ENCODE assay signal across 29 cellular contexts in the genomic region with DNA sequence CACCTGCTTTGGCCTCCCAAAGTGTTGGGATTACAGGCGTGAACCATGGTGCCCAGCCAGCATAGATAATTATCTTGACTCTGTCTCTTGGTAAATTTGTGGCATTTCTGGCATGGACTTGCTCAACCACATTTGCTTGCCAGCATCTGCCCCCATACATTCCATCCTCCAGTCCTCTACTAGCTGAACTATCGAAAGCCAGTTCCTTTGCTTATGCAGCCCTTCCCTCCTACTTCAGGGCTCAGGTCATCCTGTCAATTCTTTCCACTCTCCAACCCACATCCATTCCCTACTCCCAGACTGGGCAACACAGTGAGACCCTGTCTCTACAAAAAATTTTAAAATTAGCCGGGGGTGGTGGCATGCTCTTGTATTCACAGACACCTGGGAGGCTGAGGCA. TPM values are rescaled to one million over a fixed set of nuclear protein-coding genes. Genes with fewer than 3 reads are reported as not detected.
DNase-seq lines count a peak whose midpoint lies in the region; ATAC-seq, FAIRE-seq and TF ChIP-seq lines count a peak whose summit lies in the region.
"Had no signal": no experiment of that assay in that cellular context is flagged by ENCODE, and none has a peak within 500 bp of the region (broad histone marks: within the 10 kb centered on the region; RNA-seq: fewer than 3 reads in every experiment).

No MANE protein-coding gene starts in this region.

- POLR2A ChIA-PET in HepG2 (lab: Yijun Ruan, JAX) (interaction anchor here (1.2 kb wide), 1 partner anchor 11 kb away, joined by 4 read pairs; no protein-coding TSS in a partner anchor), WTC11 (lab: Charles Lee) (interaction anchor here (0.6 kb wide), 1 partner anchor 17 kb away, joined by 3 read pairs; no protein-coding TSS in a partner anchor)

- H3K4me3 Mint-ChIP-seq in WTC11, result no peak overlapping the region
- H3K4me3 Mint-ChIP-seq: activated CD8-positive, alpha-beta memory T cell treated with anti-CD3 and anti-CD28 coated beads, Interleukin-2, amount 10 ng/mL, durations not matched to agents 7 days and 5 days; activated naive CD8-positive, alpha-beta T cell treated with anti-CD3 and anti-CD28 coated beads for 36 hours; activated T-helper 17 cell treated with anti-CD3 and anti-CD28 coated beads, Interleukin-2, amount 50 U/mL, for 72 hours; B cell; natural killer cell treated with Interleukin-12 subunit alpha and Interleukin-12 subunit beta and Interleukin-15 and Interleukin-18, amount 100 ng/mL, for 72 hours had no signal

- DNase-seq in HepG2 (ENCODE audit: low spot score), result no peak
- no peak for DNase-seq in right lobe of liver
- no peak for DNase-seq in WTC11 (ENCODE audit: low spot score)
- peak; percentile 62 for DNase-seq in fibroblast of gingiva (ENCODE audit: low read depth)
- DNase-seq in aorta, result peak; percentile 6 to 14
- DNase-seq in NCI-H1694 treated with DMSO at 0.1 percent for 48 hours (lab: John Stamatoyannopoulos, UW), result no peak
- no peak for DNase-seq in GM19238 (ENCODE audit: insufficient read length, low spot score)
- DNase-seq: 8988T; activated CD4-positive, alpha-beta T cell treated with anti-CD3 and anti-CD28 coated beads for 48 hours; activated CD8-positive, alpha-beta memory T cell treated with anti-CD3 and anti-CD28 coated beads, Interleukin-2, amount 10 ng/mL, durations not matched to agents 7 days and 5 days; activated naive CD8-positive, alpha-beta T cell treated with anti-CD3 and anti-CD28 coated beads for 36 hours; brain microvascular endothelial cell; DMS53; head of caudate nucleus; left lung; midbrain; NCI-H2171 treated with DMSO at 0.1 percent for 48 hours; NCI-H69; SIG-M5; sigmoid colon; T-helper 1 cell; upper lobe of right lung had no signal

- H3K4me1 Mint-ChIP-seq in WTC11, result peaks cover 3% of the 10 kb centered on the region

- H3K27ac Mint-ChIP-seq in WTC11, result no peak overlapping the region
- H3K27ac Mint-ChIP-seq: activated CD8-positive, alpha-beta memory T cell treated with anti-CD3 and anti-CD28 coated beads, Interleukin-2, amount 10 ng/mL, durations not matched to agents 7 days and 5 days; activated naive CD8-positive, alpha-beta T cell treated with anti-CD3 and anti-CD28 coated beads for 36 hours; activated T-helper 17 cell treated with anti-CD3 and anti-CD28 coated beads, Interleukin-2, amount 50 U/mL, for 72 hours; B cell; natural killer cell treated with Interleukin-12 subunit alpha and Interleukin-12 subunit beta and Interleukin-15 and Interleukin-18, amount 100 ng/mL, for 72 hours had no signal

- H4K20me1 ChIP-seq in HepG2 (ENCODE audit: insufficient read depth, low read length), result no peaks in the 10 kb centered on the region

- no peak overlapping the region for H3K9ac ChIP-seq in HepG2 (ENCODE audit: insufficient read depth, low read depth, low read length)

- H3K79me2 ChIP-seq in HepG2 (ENCODE audit: insufficient read depth, low read length), result no peaks in the 10 kb centered on the region

- H3K4me3 ChIP-seq in HepG2 (replicated peaks in 1 of 3; ENCODE audit: insufficient read depth in 1 of 3, low read depth in 2 of 3, low read length in 3 of 3), result no peak overlapping the region
- no peak overlapping the region for H3K4me3 ChIP-seq in right lobe of liver
- no peak overlapping the region for H3K4me3 ChIP-seq in aorta (ENCODE audit: low read length in 2 of 2)
- H3K4me3 ChIP-seq: left lung, sigmoid colon, upper lobe of right lung had no signal

- H3K36me3 ChIP-seq in HepG2 (replicated peaks in 1 of 2; ENCODE audit: control insufficient read depth in 1 of 2, insufficient read depth in 2 of 2, low read length in 2 of 2) (no peaks in the 10 kb centered on the region), right lobe of liver (no peaks in the 10 kb centered on the region), aorta (ENCODE audit: control insufficient read depth in 1 of 2, insufficient read depth in 2 of 2, low read length in 1 of 2) (no peaks in the 10 kb centered on the region)
- H3K36me3 ChIP-seq: brain microvascular endothelial cell, left lung, sigmoid colon, upper lobe of right lung had no signal

- TF ChIP-seq CTCF in HepG2 (CRISPR knock-in tag; IDR thresholded peaks at IDR 0.05) (no peak), right lobe of liver (IDR thresholded peaks at IDR 0.05) (no peak), WTC11 (IDR thresholded peaks at IDR 0.05) (no peak)

- H3K9me3 ChIP-seq in HepG2 (ENCODE audit: low read length), result no peaks in the 10 kb centered on the region
- H3K9me3 ChIP-seq in right lobe of liver, result no peaks in the 10 kb centered on the region
- no peaks in the 10 kb centered on the region for H3K9me3 ChIP-seq in aorta (ENCODE audit: control insufficient read depth, low read length)
- H3K9me3 ChIP-seq: left lung, sigmoid colon, upper lobe of right lung had no signal

- peaks cover 4% of the 10 kb centered on the region for H3K9me3 Mint-ChIP-seq in WTC11
- H3K9me3 Mint-ChIP-seq: activated naive CD8-positive, alpha-beta T cell treated with anti-CD3 and anti-CD28 coated beads for 36 hours; activated T-helper 17 cell treated with anti-CD3 and anti-CD28 coated beads, Interleukin-2, amount 50 U/mL, for 72 hours; natural killer cell treated with Interleukin-12 subunit alpha and Interleukin-12 subunit beta and Interleukin-15 and Interleukin-18, amount 100 ng/mL, for 72 hours had no signal

- 51% methylated on average over 3 of the region's 3 CpGs for WGBS in HepG2 (ENCODE audit: low lambda C conversion rate)
- 72% methylated on average over 2 of the region's 3 CpGs for WGBS in right lobe of liver (ENCODE audit: insufficient coverage, low coverage, low lambda C conversion rate, missing lambda C conversion rate)
- 65 to 66% methylated on average over 3 of the region's 3 CpGs for WGBS in aorta, 2 donors

- ATAC-seq in HepG2, result no peak
- no peak for ATAC-seq in right lobe of liver
- ATAC-seq in WTC11, result no peak
- ATAC-seq in aorta (ENCODE audit: low FRiP score), result no peak
- ATAC-seq in HG03571 (IDR thresholded peaks at IDR 0.05; ENCODE audit: unreplicated experiment), result no peak
- ATAC-seq: activated CD8-positive, alpha-beta memory T cell treated with anti-CD3 and anti-CD28 coated beads, Interleukin-2, amount 10 ng/mL, durations not matched to agents 7 days and 5 days; activated T-helper 17 cell treated with anti-CD3 and anti-CD28 coated beads, Interleukin-2, amount 50 U/mL, for 72 hours; left lung; natural killer cell treated with Interleukin-12 subunit alpha and Interleukin-12 subunit beta and Interleukin-15 and Interleukin-18, amount 100 ng/mL, for 72 hours; upper lobe of right lung had no signal

- no peak for FAIRE-seq in HepG2 (lab: Jason Lieb, UNC)
- FAIRE-seq: colon, GM12891 had no signal

- intact Hi-C loops in HepG2 (cut with micrococcal nuclease; ENCODE audit: unreplicated experiment) (no loop called here), right lobe of liver (cut with DNase I) (no loop called here), aorta (cut with DNase I) (no loop called here)

- H3K27ac ChIP-seq in HepG2 (ENCODE audit: extremely low read length, insufficient read depth, low read length) (no peak overlapping the region), right lobe of liver (no peak overlapping the region), aorta (ENCODE audit: low read depth in 1 of 2, low read length in 2 of 2) (no peak overlapping the region)
- H3K27ac ChIP-seq: brain microvascular endothelial cell, HL-60, left lung, sigmoid colon, upper lobe of right lung had no signal

- H3K27me3 Mint-ChIP-seq in WTC11 (ENCODE audit: low read depth), result no peaks in the 10 kb centered on the region
- H3K27me3 Mint-ChIP-seq: activated CD8-positive, alpha-beta memory T cell treated with anti-CD3 and anti-CD28 coated beads, Interleukin-2, amount 10 ng/mL, durations not matched to agents 7 days and 5 days; activated naive CD8-positive, alpha-beta T cell treated with anti-CD3 and anti-CD28 coated beads for 36 hours; activated T-helper 17 cell treated with anti-CD3 and anti-CD28 coated beads, Interleukin-2, amount 50 U/mL, for 72 hours; B cell; natural killer cell treated with Interleukin-12 subunit alpha and Interleukin-12 subunit beta and Interleukin-15 and Interleukin-18, amount 100 ng/mL, for 72 hours had no signal

- TF ChIP-seq EP300 in HepG2 (IDR thresholded peaks at IDR 0.05; ENCODE audit: low read depth in 2 of 2, low read length in 2 of 2) (no peak), HepG2 (CRISPR knock-in tag; IDR thresholded peaks at IDR 0.05; ENCODE audit: borderline replicate concordance) (no peak)

- CTCF ChIA-PET in HepG2 (lab: Yijun Ruan, JAX; ENCODE audit: low intra/inter-chr PET ratio, low total read pairs), result no interaction called here
- CTCF ChIA-PET in WTC11 (lab: Charles Lee), result interaction anchor here (3.4 kb wide), 1 partner anchor 29 kb away, joined by 13 read pairs; no protein-coding TSS in a partner anchor

- H2AFZ ChIP-seq in HepG2 (ENCODE audit: low read length), result no peak overlapping the region

- no peaks in the 10 kb centered on the region for H3K27me3 ChIP-seq in HepG2 (ENCODE audit: control insufficient read depth in 1 of 2, insufficient read depth in 2 of 2, low read length in 2 of 2)
- no peaks in the 10 kb centered on the region for H3K27me3 ChIP-seq in right lobe of liver
- H3K27me3 ChIP-seq in aorta (ENCODE audit: control insufficient read depth in 1 of 2, insufficient read depth in 2 of 2, low read length in 1 of 2), result no peaks in the 10 kb centered on the region
- H3K27me3 ChIP-seq: brain microvascular endothelial cell, left lung, sigmoid colon, upper lobe of right lung had no signal

- H3K36me3 Mint-ChIP-seq in WTC11, result no peaks in the 10 kb centered on the region
- H3K36me3 Mint-ChIP-seq: activated naive CD8-positive, alpha-beta T cell treated with anti-CD3 and anti-CD28 coated beads for 36 hours; natural killer cell treated with Interleukin-12 subunit alpha and Interleukin-12 subunit beta and Interleukin-15 and Interleukin-18, amount 100 ng/mL, for 72 hours had no signal

- H3K4me2 ChIP-seq in HepG2 (ENCODE audit: low read depth, low read length), result no peak overlapping the region

- in situ Hi-C loops in HepG2 (cut with HindIII; ENCODE audit: extremely low pct_ligation_motif_present, low pct_unique_long_range_greater_than_20kb), result no loop called here

- no peak for TF ChIP-seq POLR2A in HepG2 (IDR thresholded peaks at IDR 0.05; ENCODE audit: insufficient read depth in 1 of 2, low read depth in 2 of 2, low read length in 2 of 2)
- no peak for TF ChIP-seq POLR2A in right lobe of liver (IDR thresholded peaks at IDR 0.05)

- no peak for TF ChIP-seq RAD21 in HepG2 (CRISPR knock-in tag; IDR thresholded peaks at IDR 0.05)

- no TSS peak for BruUV-seq in HepG2 (replicated peaks; lab: Mats Ljungman, UMichigan)

- H3K4me1 ChIP-seq in HepG2 (ENCODE audit: insufficient read depth, low read length), result peaks cover 17% of the 10 kb centered on the region
- peaks cover 0 to 11% (median 0%) of the 10 kb centered on the region in 4 donors for H3K4me1 ChIP-seq in right lobe of liver
- H3K4me1 ChIP-seq in aorta (ENCODE audit: control insufficient read depth in 1 of 2, insufficient read depth in 2 of 2, low read length in 2 of 2), result no peaks in the 10 kb centered on the region

RNA-seq across cellular contexts. Expression of gene UQCRHL, which starts 13.0 kb away (rescaled TPM):
- total RNA-seq in HepG2 (2016; rRNA removed; fragmentation: Illumina TruSeq; extraction: Trizol) (2.3 and 4.0 TPM in 2 replicates), right lobe of liver (1 to 10 TPM in 2 of 6 experiments, under 1 TPM in 4; 0.42 to 1.1 (median 0.51) TPM), WTC11 (2021) (2.6 to 3.8 TPM (median 2.7 TPM) in 3 replicates), aorta (1 to 10 TPM; 1.2 to 1.3 TPM)
- 1.3 and 1.6 TPM in 2 replicates for total RNA-seq in HepG2 (2016; cell fraction: cytosol; rRNA removed; fragmentation: Illumina TruSeq; extraction: Trizol; ENCODE audit: low read depth)
- total RNA-seq in HepG2 (2016; cell fraction: insoluble cytoplasmic fraction; rRNA removed; fragmentation: Illumina TruSeq; extraction: Trizol), result 2.3 and 4.1 TPM in 2 replicates
- 3.6 and 3.8 TPM in 2 replicates for total RNA-seq in HepG2 (2016; cell fraction: membrane; rRNA removed; fragmentation: Illumina TruSeq; extraction: Trizol)
- total RNA-seq in HepG2 (2016; cell fraction: nucleus; rRNA removed; fragmentation: Illumina TruSeq; extraction: Trizol), result 0.72 and 0.87 TPM in 2 replicates
- polyA plus RNA-seq in HepG2 (2011; rRNA removed) (1.4 and 1.8 TPM in 2 replicates), aorta (1 to 10 TPM; 1.3 to 4.6 TPM)
- polyA plus RNA-seq in HepG2 (2011; cell fraction: cytosol; rRNA removed), result 1.3 and 2.6 TPM in 2 replicates
- 0.59 and 1.3 TPM in 2 replicates for polyA plus RNA-seq in HepG2 (2011; cell fraction: nucleus; rRNA removed)
- 4.4 and 15.0 TPM in 2 replicates for polyA plus RNA-seq in HepG2 (2012)
- polyA plus RNA-seq in HepG2 (2016; cell fraction: cytosol; fragmentation: Illumina TruSeq; extraction: Trizol; ENCODE audit: low read depth), result 3.5 and 3.9 TPM in 2 replicates
- polyA plus RNA-seq in HepG2 (2016; cell fraction: insoluble cytoplasmic fraction; fragmentation: Illumina TruSeq; extraction: Trizol; ENCODE audit: low read depth), result 6.0 and 6.8 TPM in 2 replicates
- polyA plus RNA-seq in HepG2 (2016; cell fraction: membrane; fragmentation: Illumina TruSeq; extraction: Trizol; ENCODE audit: low read depth), result 4.5 and 5.2 TPM in 2 replicates
- 1.8 and 2.2 TPM in 2 replicates for polyA plus RNA-seq in HepG2 (2016; cell fraction: nucleus; fragmentation: Illumina TruSeq; extraction: Trizol; ENCODE audit: insufficient read depth, low read depth)
- 1.2 TPM in 1 of 2 replicates, not detected in the other for polyA minus RNA-seq in HepG2 (2011; rRNA and poly(A)+ RNA removed; ENCODE audit: low replicate concordance)
- 2.5 and 2.8 TPM in 2 replicates for polyA minus RNA-seq in HepG2 (2011; cell fraction: cytosol; rRNA and poly(A)+ RNA removed)
- 0.64 and 0.87 TPM in 2 replicates for polyA minus RNA-seq in HepG2 (2011; cell fraction: nucleus; rRNA and poly(A)+ RNA removed)

RNA-seq across cellular contexts. Expression of gene SPEN, which starts 27.0 kb away (rescaled TPM):
- total RNA-seq in HepG2 (2016; rRNA removed; fragmentation: Illumina TruSeq; extraction: Trizol), result 14.0 and 25.1 TPM in 2 replicates
- 7.7 and 8.8 TPM in 2 replicates for total RNA-seq in HepG2 (2016; cell fraction: cytosol; rRNA removed; fragmentation: Illumina TruSeq; extraction: Trizol; ENCODE audit: low read depth)
- total RNA-seq in HepG2 (2016; cell fraction: insoluble cytoplasmic fraction; rRNA removed; fragmentation: Illumina TruSeq; extraction: Trizol), result 10.1 and 21.7 TPM in 2 replicates
- 9.3 and 12.9 TPM in 2 replicates for total RNA-seq in HepG2 (2016; cell fraction: membrane; rRNA removed; fragmentation: Illumina TruSeq; extraction: Trizol)
- total RNA-seq in HepG2 (2016; cell fraction: nucleus; rRNA removed; fragmentation: Illumina TruSeq; extraction: Trizol), result 49.3 and 56.0 TPM in 2 replicates
- 4.8 and 5.0 TPM in 2 replicates for polyA plus RNA-seq in HepG2 (2011; rRNA removed)
- 2.8 and 3.3 TPM in 2 replicates for polyA plus RNA-seq in HepG2 (2011; cell fraction: cytosol; rRNA removed)
- polyA plus RNA-seq in HepG2 (2011; cell fraction: nucleus; rRNA removed), result 18.8 and 20.8 TPM in 2 replicates
- 21.6 and 23.5 TPM in 2 replicates for polyA plus RNA-seq in HepG2 (2012)
- polyA plus RNA-seq in HepG2 (2016; cell fraction: cytosol; fragmentation: Illumina TruSeq; extraction: Trizol; ENCODE audit: low read depth), result 0.96 and 1.2 TPM in 2 replicates
- 8.1 and 13.9 TPM in 2 replicates for polyA plus RNA-seq in HepG2 (2016; cell fraction: insoluble cytoplasmic fraction; fragmentation: Illumina TruSeq; extraction: Trizol; ENCODE audit: low read depth)
- 2.4 and 4.4 TPM in 2 replicates for polyA plus RNA-seq in HepG2 (2016; cell fraction: membrane; fragmentation: Illumina TruSeq; extraction: Trizol; ENCODE audit: low read depth)
- polyA plus RNA-seq in HepG2 (2016; cell fraction: nucleus; fragmentation: Illumina TruSeq; extraction: Trizol; ENCODE audit: insufficient read depth, low read depth), result 82.7 and 94.7 TPM in 2 replicates
- polyA minus RNA-seq in HepG2 (2011; rRNA and poly(A)+ RNA removed; ENCODE audit: low replicate concordance), result 26.2 and 39.1 TPM in 2 replicates
- 16.2 and 25.1 TPM in 2 replicates for polyA minus RNA-seq in HepG2 (2011; cell fraction: cytosol; rRNA and poly(A)+ RNA removed)
- 33.1 and 35.3 TPM in 2 replicates for polyA minus RNA-seq in HepG2 (2011; cell fraction: nucleus; rRNA and poly(A)+ RNA removed)
- total RNA-seq in right lobe of liver, result 10 to 100 TPM; 13.5 to 33.7 (median 23.2) TPM
- total RNA-seq in WTC11 (2021), result 48.5 to 50.2 TPM (median 48.8 TPM) in 3 replicates
- 100 to 1,000 TPM in 1 of 2 donors, 10 to 100 TPM in 1; 76.9 to 102 TPM for total RNA-seq in aorta
- polyA plus RNA-seq in aorta, result 10 to 100 TPM; 19.8 to 26.4 TPM

Comparison
In these comparisons a context has a peak if more than half of its experiments do, and no peak if none do; other contexts are left out.
1. DNase-seq: peak in fibroblast of gingiva (single experiment) and aorta (2 of 2); none in HepG2 (single experiment), right lobe of liver (0 of 3), WTC11 (single experiment), NCI-H1694 treated with DMSO at 0.1 percent for 48 hours (single experiment) and GM19238 (single experiment).
2. Of the 50 proteins assayed by ChIP-seq in both HepG2 and WTC11: peak only in HepG2: none; only in WTC11: none; in both: ZNF121; in neither: 49.